ENCODE assay signal across 1 cellular context in genomic region chr7:116432517-116432916, GRCh38.
TF ChIP-seq lines count a peak whose summit lies in the region.

No MANE protein-coding gene starts in this region.

TF ChIP-seq in IMR-90, 13 proteins besides CTCF, POLR2A, EP300 and RAD21 (continued from another document):
- no peak for TF ChIP-seq ELK1 (IDR thresholded peaks at IDR 0.05; ENCODE audit: borderline replicate concordance, low read depth, low read length)
- TF ChIP-seq FOS (IDR thresholded peaks at IDR 0.05; ENCODE audit: low read depth, low read length), result no peak
- no peak for TF ChIP-seq CHD1 (IDR thresholded peaks at IDR 0.05; ENCODE audit: low read depth, low read length)
